13 cellular contexts compared by ENCODE assay signal in genomic region chr5:179285236-179285635, GRCh38.
DNase-seq lines count a peak whose midpoint lies in the region; ATAC-seq, FAIRE-seq and TF ChIP-seq lines count a peak whose summit lies in the region.
"Had no signal": no experiment of that assay in that cellular context is flagged by ENCODE, and none has a peak within 500 bp of the region (broad histone marks: within the 10 kb centered on the region; RNA-seq: fewer than 3 reads in every experiment).

No MANE protein-coding gene starts in this region.

- H3K27me3 ChIP-seq in BE2C, result no peaks in the 10 kb centered on the region
- no peaks in the 10 kb centered on the region for H3K27me3 ChIP-seq in dorsolateral prefrontal cortex
- H3K27me3 ChIP-seq: Peyer's patch had no signal

- peak overlapping the region in 27 of 59 donors; percentile 7 to 74 (median 32) for H3K27ac ChIP-seq in dorsolateral prefrontal cortex
- H3K27ac ChIP-seq in kidney (ENCODE audit: low read depth in 2 of 2, low read length in 2 of 2), result peak overlapping the region in 1 of 2 donors; percentile 75

- peak; percentile 58 for DNase-seq in BE2C
- DNase-seq in dorsolateral prefrontal cortex, result peak in 7 of 10 donors; percentile 27 to 56 (median 38)
- peak; percentile 96 for DNase-seq in kidney
- DNase-seq in progenitor cell of endocrine pancreas (ENCODE audit: low spot score, unreplicated experiment), result no peak
- no peak for DNase-seq in NCI-H1417 treated with DMSO at 0.1 percent for 48 hours (lab: John Stamatoyannopoulos, UW)
- DNase-seq in left colon, result no peak
- DNase-seq: dermis blood vessel endothelial cell, MV-4-11, Peyer's patch, T-helper 9 cell had no signal

- H3K9me3 Mint-ChIP-seq in progenitor cell of endocrine pancreas (ENCODE audit: low read depth), result peaks cover 5% of the 10 kb centered on the region
- H3K9me3 Mint-ChIP-seq: activated naive CD4-positive, alpha-beta T cell treated with anti-CD3 and anti-CD28 coated beads, Interleukin-2, amount 50 U/mL, for 24 hours had no signal

- H3K36me3 Mint-ChIP-seq in progenitor cell of endocrine pancreas (ENCODE audit: insufficient read depth), result no peaks in the 10 kb centered on the region
- H3K36me3 Mint-ChIP-seq: activated naive CD4-positive, alpha-beta T cell treated with anti-CD3 and anti-CD28 coated beads, Interleukin-2, amount 50 U/mL, for 24 hours had no signal

- H3K4me3 ChIP-seq in BE2C (ENCODE audit: low read depth, low read length) (peak overlapping the region; percentile 29), dorsolateral prefrontal cortex (peak overlapping the region in 29 of 59 donors; percentile 3 to 54 (median 25)), kidney (ENCODE audit: low read length in 2 of 2) (no peak overlapping the region)
- H3K4me3 ChIP-seq: Peyer's patch had no signal

- no peaks in the 10 kb centered on the region; the same call in 1 of the 2 replicates for H3K9me3 ChIP-seq in BE2C
- no peaks in the 10 kb centered on the region for H3K9me3 ChIP-seq in kidney (ENCODE audit: control insufficient read depth in 1 of 2, low read length in 2 of 2)
- H3K9me3 ChIP-seq: Peyer's patch had no signal

- intact Hi-C loops in dorsolateral prefrontal cortex (cut with DNase I) (no loop called here), kidney (cut with DNase I) (no loop called here), left colon (cut with DNase I, micrococcal nuclease) (no loop called here)

- H3K9ac ChIP-seq in kidney (ENCODE audit: low read length in 2 of 2), result no peak overlapping the region

- no peak for ATAC-seq in HG02623 (IDR thresholded peaks at IDR 0.05; ENCODE audit: unreplicated experiment)
- ATAC-seq in HG03439 (IDR thresholded peaks at IDR 0.05; ENCODE audit: unreplicated experiment), result no peak
- ATAC-seq in left colon, result no peak

- no peaks in the 10 kb centered on the region for H3K4me1 Mint-ChIP-seq in progenitor cell of endocrine pancreas (ENCODE audit: low read depth)
- H3K4me1 Mint-ChIP-seq: activated naive CD4-positive, alpha-beta T cell treated with anti-CD3 and anti-CD28 coated beads, Interleukin-2, amount 50 U/mL, for 24 hours had no signal

- H3K27ac Mint-ChIP-seq in progenitor cell of endocrine pancreas, result peak overlapping the region; percentile 20
- H3K27ac Mint-ChIP-seq: activated naive CD4-positive, alpha-beta T cell treated with anti-CD3 and anti-CD28 coated beads, Interleukin-2, amount 50 U/mL, for 24 hours had no signal

- H3K36me3 ChIP-seq in BE2C (no peaks in the 10 kb centered on the region), kidney (ENCODE audit: control insufficient read depth in 1 of 2, insufficient read depth in 2 of 2, low read length in 2 of 2) (no peaks in the 10 kb centered on the region)
- H3K36me3 ChIP-seq: Peyer's patch had no signal

- no peaks in the 10 kb centered on the region for H3K4me1 ChIP-seq in BE2C
- H3K4me1 ChIP-seq in kidney (ENCODE audit: control insufficient read depth in 1 of 2, insufficient read depth in 1 of 2, low read depth in 1 of 2, low read length in 2 of 2), result no peaks in the 10 kb centered on the region
- H3K4me1 ChIP-seq: Peyer's patch had no signal

- TF ChIP-seq CTCF in BE2C (IDR thresholded peaks at IDR 0.05; ENCODE audit: low read depth, low read length) (no peak), dorsolateral prefrontal cortex (IDR thresholded peaks at IDR 0.05 in 54 of 56, conservative IDR thresholded peaks at IDR 0.05 in 2 of 56; ENCODE audit: low read depth in 1 of 56, partially characterized antibody in 56 of 56) (no peak), kidney (IDR thresholded peaks at IDR 0.05; ENCODE audit: borderline replicate concordance, extremely low read depth, insufficient read depth) (no peak), progenitor cell of endocrine pancreas (IDR thresholded peaks at IDR 0.05; ENCODE audit: unreplicated experiment) (no peak)

- no peak for FAIRE-seq in kidney (lab: Jason Lieb, UNC)

- H3K4me3 Mint-ChIP-seq in progenitor cell of endocrine pancreas (ENCODE audit: low read depth), result no peak overlapping the region
- H3K4me3 Mint-ChIP-seq: activated naive CD4-positive, alpha-beta T cell treated with anti-CD3 and anti-CD28 coated beads, Interleukin-2, amount 50 U/mL, for 24 hours had no signal

- H3K27me3 Mint-ChIP-seq in progenitor cell of endocrine pancreas, result peaks cover 2% of the 10 kb centered on the region

Comparison
In these comparisons a context has a peak if more than half of its experiments do, and no peak if none do; other contexts are left out.
1. DNase-seq: peak in BE2C (single experiment), dorsolateral prefrontal cortex (7 of 10) and kidney (single experiment); none in progenitor cell of endocrine pancreas (single experiment), NCI-H1417 treated with DMSO at 0.1 percent for 48 hours (single experiment) and left colon (0 of 2).